In the genomic region with DNA sequence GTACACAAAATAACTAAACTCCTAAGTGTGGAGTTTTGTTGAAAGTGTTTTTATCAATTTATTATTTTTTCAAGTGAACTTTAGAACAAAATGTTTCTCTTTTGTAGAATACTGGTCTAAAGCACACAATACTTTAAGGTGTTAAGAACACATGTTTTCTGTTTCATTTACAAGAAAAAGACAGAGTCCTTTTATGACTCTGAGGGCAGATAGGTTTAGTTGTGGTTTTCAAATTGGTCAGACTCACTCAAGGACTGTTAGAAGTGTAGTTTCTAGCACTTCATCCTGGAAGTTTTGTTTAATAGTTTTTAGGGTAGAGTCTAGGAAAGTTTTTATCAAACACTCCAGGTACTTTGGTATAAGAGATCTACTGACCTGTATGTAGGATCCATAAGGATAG, we compare ENCODE assay signal across 17 cellular contexts.
DNase-seq lines count a peak whose midpoint lies in the region; ATAC-seq and TF ChIP-seq lines count a peak whose summit lies in the region.
"Had no signal": no experiment of that assay in that cellular context is flagged by ENCODE, and none has a peak within 500 bp of the region (broad histone marks: within the 10 kb centered on the region; RNA-seq: fewer than 3 reads in every experiment).

No MANE protein-coding gene starts in this region.

- H3K27ac ChIP-seq in DND-41 (ENCODE audit: low read length) = no peak overlapping the region
- no peak overlapping the region for H3K27ac ChIP-seq in left lung
- H3K27ac ChIP-seq: sigmoid colon, testis had no signal

- intact Hi-C loops in left lung (cut with DNase I) = no loop called here

- H3K27me3 ChIP-seq in DND-41 (ENCODE audit: insufficient read depth, low read length, poor library complexity) (no peaks in the 10 kb centered on the region), left lung (no peaks in the 10 kb centered on the region)
- H3K27me3 ChIP-seq: sigmoid colon, testis had no signal

- POLR2A ChIA-PET in HEK293T (lab: Yijun Ruan, JAX) = no interaction called here

- H3K36me3 ChIP-seq in DND-41 (ENCODE audit: insufficient read depth, low read length) = no peaks in the 10 kb centered on the region
- no peaks in the 10 kb centered on the region for H3K36me3 ChIP-seq in left lung
- H3K36me3 ChIP-seq: sigmoid colon had no signal

- no peak overlapping the region for H3K9ac ChIP-seq in DND-41 (ENCODE audit: low read depth, low read length)

- DNase-seq in DND-41 = no peak
- DNase-seq in DMS114 treated with DMSO at 0.1 percent for 48 hours (lab: John Stamatoyannopoulos, UW; ENCODE audit: unreplicated experiment) = no peak
- DNase-seq in HK-2 (ENCODE audit: unreplicated experiment) = no peak
- no peak for DNase-seq in left lung
- DNase-seq in HEK293T (ENCODE audit: extremely low spot score) = no peak
- DNase-seq: activated CD4-positive, alpha-beta T cell treated with anti-CD3 and anti-CD28 coated beads for 36 hours; head of caudate nucleus; KG1; left colon; NCI-H2107; sigmoid colon; T-cell; testis had no signal

- H4K20me1 ChIP-seq in DND-41 (ENCODE audit: insufficient read depth, low read length) = no peaks in the 10 kb centered on the region

- TF ChIP-seq CTCF in DND-41 (IDR thresholded peaks at IDR 0.05; ENCODE audit: borderline replicate concordance, extremely low read depth, low read length, poor library complexity, severe bottlenecking) = no peak
- no peak for TF ChIP-seq CTCF in left lung (IDR thresholded peaks at IDR 0.05)

- H2AFZ ChIP-seq in DND-41 (ENCODE audit: low read depth, low read length) = no peak overlapping the region

- ATAC-seq in DND-41 (ENCODE audit: insufficient read depth, low read depth) (peak; percentile 42; the same call in 2 of the 3 replicates), GM19328 (IDR thresholded peaks at IDR 0.05; ENCODE audit: unreplicated experiment) (peak; percentile 61), HG02759 (IDR thresholded peaks at IDR 0.05; ENCODE audit: unreplicated experiment) (peak; percentile 77), HG03432 (IDR thresholded peaks at IDR 0.05; ENCODE audit: unreplicated experiment) (peak; percentile 89), left lung (no peak)
- ATAC-seq: activated CD4-positive, alpha-beta T cell treated with anti-CD3 and anti-CD28 coated beads for 36 hours; left colon; natural killer cell treated with Interleukin-12 subunit alpha and Interleukin-12 subunit beta and Interleukin-15 and Interleukin-18, amount 100 ng/mL, for 72 hours; T-cell had no signal

- CTCF ChIA-PET in HEK293T (lab: Yijun Ruan, JAX) = no interaction called here

- H3K9me3 ChIP-seq in DND-41 (ENCODE audit: insufficient read depth, low read length, severe bottlenecking) (no peaks in the 10 kb centered on the region), left lung (no peaks in the 10 kb centered on the region)
- H3K9me3 ChIP-seq: sigmoid colon, testis had no signal

- H3K4me1 ChIP-seq in DND-41 (ENCODE audit: insufficient read depth, low read length) (peaks cover 7% of the 10 kb centered on the region; the same call in 1 of the 2 replicates), left lung (no peaks in the 10 kb centered on the region)
- H3K4me1 ChIP-seq: sigmoid colon, testis had no signal

- no peaks in the 10 kb centered on the region for H3K79me2 ChIP-seq in DND-41 (ENCODE audit: insufficient read depth, low read length)

- no peak overlapping the region for H3K4me3 ChIP-seq in DND-41 (ENCODE audit: low read depth in 1 of 2, low read length in 2 of 2)
- no peak overlapping the region for H3K4me3 ChIP-seq in left lung
- H3K4me3 ChIP-seq: sigmoid colon, testis had no signal

- H3K4me2 ChIP-seq in DND-41 (ENCODE audit: insufficient read depth, low read length) = no peak overlapping the region

TF ChIP-seq in HEK293T, 16 proteins besides CTCF, POLR2A, EP300 and RAD21:
- TF ChIP-seq SUZ12 (IDR thresholded peaks at IDR 0.05) (no peak), L3MBTL2 (conservative IDR thresholded peaks at IDR 0.05) (no peak), TARDBP (IDR thresholded peaks at IDR 0.05) (no peak), HDGF (IDR thresholded peaks at IDR 0.05; ENCODE audit: borderline replicate concordance) (no peak), NFRKB (IDR thresholded peaks at IDR 0.05) (no peak), LEF1 (IDR thresholded peaks at IDR 0.05; ENCODE audit: borderline replicate concordance) (no peak), ELF4 (IDR thresholded peaks at IDR 0.05) (no peak), ARNT (IDR thresholded peaks at IDR 0.05) (no peak), FOXA1 (IDR thresholded peaks at IDR 0.05) (no peak), FOXM1 (IDR thresholded peaks at IDR 0.05; ENCODE audit: borderline replicate concordance) (no peak), FOXK2 (IDR thresholded peaks at IDR 0.05) (no peak), SP1 (IDR thresholded peaks at IDR 0.05) (no peak)
- TF ChIP-seq, protein P1, sequence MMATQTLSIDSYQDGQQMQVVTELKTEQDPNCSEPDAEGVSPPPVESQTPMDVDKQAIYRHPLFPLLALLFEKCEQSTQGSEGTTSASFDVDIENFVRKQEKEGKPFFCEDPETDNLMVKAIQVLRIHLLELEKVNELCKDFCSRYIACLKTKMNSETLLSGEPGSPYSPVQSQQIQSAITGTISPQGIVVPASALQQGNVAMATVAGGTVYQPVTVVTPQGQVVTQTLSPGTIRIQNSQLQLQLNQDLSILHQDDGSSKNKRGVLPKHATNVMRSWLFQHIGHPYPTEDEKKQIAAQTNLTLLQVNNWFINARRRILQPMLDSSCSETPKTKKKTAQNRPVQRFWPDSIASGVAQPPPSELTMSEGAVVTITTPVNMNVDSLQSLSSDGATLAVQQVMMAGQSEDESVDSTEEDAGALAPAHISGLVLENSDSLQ (IDR thresholded peaks at IDR 0.05) = no peak
